In the genomic region with DNA sequence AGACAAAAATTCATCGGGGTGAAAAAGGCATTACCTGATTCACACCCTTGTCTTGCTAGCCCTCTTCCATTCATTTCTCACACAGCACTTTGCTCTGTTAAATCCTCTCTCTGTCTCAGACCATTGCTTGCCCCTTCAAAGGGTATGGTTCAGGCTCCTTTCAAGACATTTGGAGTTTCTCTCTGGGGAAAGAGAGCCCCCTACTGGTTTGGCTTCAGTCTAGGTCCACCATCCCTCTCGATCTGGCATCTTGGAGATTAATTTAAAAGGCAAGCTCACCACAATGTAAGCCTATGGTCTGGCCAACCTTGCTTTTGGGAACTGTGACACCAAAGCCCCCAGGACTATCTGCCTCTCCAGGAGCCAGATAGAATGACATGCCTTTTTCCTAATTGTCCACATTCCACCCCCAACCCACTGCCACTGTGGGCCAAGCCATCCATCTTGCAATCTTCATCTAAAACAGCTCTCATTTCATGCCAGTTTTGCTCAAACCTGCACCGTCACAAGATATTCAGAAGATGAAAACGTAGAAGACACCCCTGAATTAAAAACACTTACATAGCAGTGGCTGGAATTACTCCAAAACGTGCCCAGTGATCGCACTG, we compare ENCODE assay signal across 8 cellular contexts.
DNase-seq lines count a peak whose midpoint lies in the region; ATAC-seq and TF ChIP-seq lines count a peak whose summit lies in the region.

No MANE protein-coding gene starts in this region.

- peak; percentile 72 for ATAC-seq in left lobe of liver

- H3K9me3 ChIP-seq in HAP-1, result no peaks in the 10 kb centered on the region

- H3K36me3 ChIP-seq in HAP-1 (replicated peaks), result peaks cover 5% of the 10 kb centered on the region

- TF ChIP-seq CTCF in GM12865 (IDR thresholded peaks at IDR 0.05; ENCODE audit: insufficient read depth, low read depth, low read length, missing control alignments), result peak; percentile 74
- TF ChIP-seq CTCF in LNCAP (IDR thresholded peaks at IDR 0.05), result peak; percentile 52

- DNase-seq in ACHN, result peak; percentile 74
- DNase-seq in GM12865 (ENCODE audit: low read depth), result peak; percentile 76
- peak; percentile 48 to 69 for DNase-seq in HAP-1 (ENCODE audit: low spot score in 2 of 2)
- DNase-seq in RPMI7951 (ENCODE audit: low read depth), result peak; percentile 72
- peak; percentile 59 for DNase-seq in cerebellum (ENCODE audit: low spot score)
- DNase-seq in left lobe of liver (ENCODE audit: low spot score), result no peak
- DNase-seq in ureter (ENCODE audit: low spot score), result peak; percentile 54

- no peaks in the 10 kb centered on the region for H3K4me1 ChIP-seq in HAP-1

- H3K4me3 ChIP-seq in GM12865 (ENCODE audit: low read depth, low read length) (no peak overlapping the region), HAP-1 (no peak overlapping the region)

- in situ Hi-C loops in ACHN (cut with HindIII; ENCODE audit: low pct_ligation_motif_present, low pct_unique_long_range_greater_than_20kb, low sequenced_read_pairs) (loop anchor here (25.0 kb wide), 1 partner anchor 250 kb away; a partner anchor contains a TSS), HAP-1 (cut with MboI; ENCODE audit: low sequenced_read_pairs) (loop anchor here (10.0 to 25.0 kb wide), 2 partner anchors 250 to 517 kb away; a partner anchor contains a TSS)

- H3K27me3 ChIP-seq in HAP-1 (ENCODE audit: low read depth), result no peaks in the 10 kb centered on the region
